9 cellular contexts compared by ENCODE assay signal in the genomic region with DNA sequence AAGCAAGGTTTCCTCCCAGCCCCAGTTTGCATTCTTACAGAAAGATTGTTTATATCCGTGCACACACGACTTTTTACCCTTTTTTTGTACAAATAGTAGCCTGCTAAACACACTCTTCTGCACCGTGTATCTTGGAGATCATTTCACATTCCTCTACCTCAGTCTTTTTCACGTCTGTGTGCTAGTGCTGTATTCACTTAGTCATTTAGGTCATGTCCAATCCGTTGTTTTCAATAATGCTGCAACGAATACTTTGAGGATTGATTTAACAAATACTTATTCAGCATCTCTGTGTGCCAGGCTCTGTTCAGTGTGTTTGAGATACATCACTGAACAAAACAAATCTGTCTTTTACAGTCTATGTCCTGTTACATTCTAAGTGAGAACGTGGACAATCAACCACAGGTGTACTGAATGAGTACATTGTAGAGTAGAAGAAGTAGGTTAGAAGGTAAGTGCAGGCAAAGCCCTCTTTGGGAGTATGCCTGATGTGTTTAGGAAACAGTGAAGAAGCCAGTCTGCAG. TPM values are rescaled to one million over a fixed set of nuclear protein-coding genes. Genes with fewer than 3 reads are reported as not detected.
DNase-seq lines count a peak whose midpoint lies in the region; ATAC-seq, FAIRE-seq and TF ChIP-seq lines count a peak whose summit lies in the region.
"Had no signal": no experiment of that assay in that cellular context is flagged by ENCODE, and none has a peak within 500 bp of the region (broad histone marks: within the 10 kb centered on the region; RNA-seq: fewer than 3 reads in every experiment).

No MANE protein-coding gene starts in this region.

- WGBS in mesendoderm (ENCODE audit: extremely low coverage, insufficient coverage, low lambda C conversion rate), result no CpG with 5 or more reads among the region's 7 CpGs
- WGBS in aorta, 2 donors, result 4 to 6% methylated on average over 7 of the region's 7 CpGs

- peak overlapping the region; percentile 71 for H3K9ac ChIP-seq in mesendoderm (ENCODE audit: low read length)

- ATAC-seq in Right ventricle myocardium inferior (no peak), aorta (ENCODE audit: low FRiP score) (no peak), GM21576 (IDR thresholded peaks at IDR 0.05; ENCODE audit: unreplicated experiment) (no peak)

- peak overlapping the region; percentile 94 for H3K4me2 ChIP-seq in mesendoderm (ENCODE audit: low read length)

- no peak overlapping the region for H3K18ac ChIP-seq in mesendoderm (ENCODE audit: low read length)

- no peak overlapping the region for H3K23ac ChIP-seq in mesendoderm (ENCODE audit: low read length)

- H3K9me3 Mint-ChIP-seq in brain, result peaks cover 0 to 2% (median 0%) of the 10 kb centered on the region in 5 experiments

- no peak for FAIRE-seq in RCC 7860 (lab: Jason Lieb, UNC)

- intact Hi-C loops in left ventricle myocardium inferior (cut with micrococcal nuclease), result no loop called here
- intact Hi-C loops in Right ventricle myocardium inferior (cut with DNase I), result loop anchor here (2.0 to 5.0 kb wide), 2 partner anchors 66 to 143 kb away; a partner anchor contains a TSS
- intact Hi-C loops in aorta (cut with DNase I), result loop anchor here in 1 of 2 donors (5.0 kb wide), 1 partner anchor 68 kb away; no protein-coding TSS in a partner anchor

- no peaks in the 10 kb centered on the region for H3K79me2 ChIP-seq in mesendoderm (ENCODE audit: control insufficient read depth, insufficient read depth, low read length)

- H3K27ac Mint-ChIP-seq in brain, result peak overlapping the region; percentile 84 to 98 (median 89)

- TF ChIP-seq CTCF in left ventricle myocardium inferior (IDR thresholded peaks at IDR 0.05; ENCODE audit: borderline replicate concordance), result no peak
- no peak for TF ChIP-seq CTCF in brain (conservative IDR thresholded peaks at IDR 0.05)

- H3K27me3 Mint-ChIP-seq in brain, result peaks cover 4% of the 10 kb centered on the region

- peaks cover 18% of the 10 kb centered on the region for H3K4me1 Mint-ChIP-seq in brain

- H3K9me3 ChIP-seq in left ventricle myocardium inferior (replicated peaks) (no peaks in the 10 kb centered on the region), aorta (ENCODE audit: control insufficient read depth, low read length) (no peaks in the 10 kb centered on the region)

- H3K4ac ChIP-seq in mesendoderm (ENCODE audit: low read depth, low read length), result no peak overlapping the region

- no peak overlapping the region for H2AK5ac ChIP-seq in mesendoderm (ENCODE audit: low read length)

- H2BK15ac ChIP-seq in mesendoderm (replicated peaks; ENCODE audit: low read depth), result no peak overlapping the region

- peaks cover 14% of the 10 kb centered on the region for H3K36me3 Mint-ChIP-seq in brain

- H2BK5ac ChIP-seq in mesendoderm (ENCODE audit: low read length), result no peak overlapping the region

- no peaks in the 10 kb centered on the region for H3K79me1 ChIP-seq in mesendoderm (ENCODE audit: low read length)

- H3K27ac ChIP-seq in left ventricle myocardium inferior (replicated peaks) (peak overlapping the region; percentile 92), mesendoderm (ENCODE audit: low read depth, low read length) (no peak overlapping the region), aorta (ENCODE audit: low read depth in 1 of 2, low read length in 2 of 2) (no peak overlapping the region)

- H3K56ac ChIP-seq in mesendoderm (ENCODE audit: low read length), result peak overlapping the region; percentile 94

- H3K27me3 ChIP-seq in left ventricle myocardium inferior (ENCODE audit: low read depth) (no peaks in the 10 kb centered on the region), mesendoderm (ENCODE audit: insufficient read depth, low read length, poor library complexity) (no peaks in the 10 kb centered on the region), aorta (ENCODE audit: control insufficient read depth in 1 of 2, insufficient read depth in 2 of 2, low read length in 1 of 2) (no peaks in the 10 kb centered on the region)

- peaks cover 21% of the 10 kb centered on the region for H3K36me3 ChIP-seq in left ventricle myocardium inferior
- H3K36me3 ChIP-seq in mesendoderm (ENCODE audit: control insufficient read depth, insufficient read depth, low read length), result no peaks in the 10 kb centered on the region
- no peaks in the 10 kb centered on the region for H3K36me3 ChIP-seq in aorta (ENCODE audit: control insufficient read depth in 1 of 2, insufficient read depth in 2 of 2, low read length in 1 of 2)

- H4K5ac ChIP-seq in mesendoderm (ENCODE audit: low read length), result no peak overlapping the region

- H3K4me1 ChIP-seq in left ventricle myocardium inferior (peaks cover 52% of the 10 kb centered on the region), mesendoderm (ENCODE audit: control insufficient read depth, low read depth, low read length) (peaks cover 2% of the 10 kb centered on the region), aorta (ENCODE audit: control insufficient read depth in 1 of 2, insufficient read depth in 2 of 2, low read length in 2 of 2) (no peaks in the 10 kb centered on the region)

- H2BK120ac ChIP-seq in mesendoderm (ENCODE audit: low read depth, low read length), result no peak overlapping the region

- H3K4me3 ChIP-seq in left ventricle myocardium inferior (peak overlapping the region; percentile 93), mesendoderm (ENCODE audit: low read length) (no peak overlapping the region), aorta (ENCODE audit: low read length in 2 of 2) (peak overlapping the region; percentile 5 to 53)

- peak overlapping the region; percentile 90 to 97 (median 91) for H3K4me3 Mint-ChIP-seq in brain

- DNase-seq in left ventricle myocardium inferior (no peak), Right ventricle myocardium inferior (ENCODE audit: missing footprints) (no peak), mesendoderm (no peak), aorta (no peak), GM19238 (ENCODE audit: insufficient read length, low spot score) (no peak), RCC 7860 (ENCODE audit: low spot score) (no peak)
- DNase-seq: stimulated activated CD4-positive, alpha-beta T cell treated with anti-CD3 and anti-CD28 coated beads, Interleukin-2, amount 100 ng/mL, for 48 hours had no signal

- no peak overlapping the region for H4K8ac ChIP-seq in mesendoderm (ENCODE audit: low read depth, low read length)

RNA-seq across cellular contexts. Expression of a gene that starts 0.9 kb away (rescaled TPM):
- total RNA-seq in left ventricle myocardium inferior (12.1 TPM), Right ventricle myocardium inferior (12.6 TPM), aorta (10 to 100 TPM in 1 of 2 donors, 1 to 10 TPM in 1; 9.6 to 12.6 TPM)
- polyA plus RNA-seq in brain (ENCODE audit: insufficient read depth, low read depth, low replicate concordance) (7.7 TPM), aorta (10 to 100 TPM in 1 of 2 donors, 1 to 10 TPM in 1; 7.0 to 10.5 TPM)
- polyA plus RNA-seq in mesendoderm (2013, experiment 1 of 2), result 5.6 TPM
- 6.4 TPM for polyA plus RNA-seq in mesendoderm (2013, experiment 2 of 2)

RNA-seq across cellular contexts. Expression of a gene that starts 9.8 kb away (rescaled TPM):
- total RNA-seq in left ventricle myocardium inferior, result 3.8 TPM
- total RNA-seq in Right ventricle myocardium inferior, result 5.8 TPM
- 1.2 TPM for polyA plus RNA-seq in brain (ENCODE audit: insufficient read depth, low read depth, low replicate concordance)
- polyA plus RNA-seq in mesendoderm (2013, experiment 1 of 2), result 4.7 TPM
- polyA plus RNA-seq in mesendoderm (2013, experiment 2 of 2), result 3.4 TPM
- total RNA-seq in aorta, result 10 to 100 TPM in 1 of 2 donors, 1 to 10 TPM in 1; 6.7 to 11.1 TPM
- polyA plus RNA-seq in aorta, result 10 to 100 TPM; 14.3 to 51.8 TPM

RNA-seq across cellular contexts. Expression of a gene that starts 54.5 kb away (rescaled TPM):
- total RNA-seq in left ventricle myocardium inferior, result 13.6 TPM
- 14.4 TPM for total RNA-seq in Right ventricle myocardium inferior
- 11.0 TPM for polyA plus RNA-seq in brain (ENCODE audit: insufficient read depth, low read depth, low replicate concordance)
- polyA plus RNA-seq in mesendoderm (2013, experiment 1 of 2), result 3.0 TPM
- polyA plus RNA-seq in mesendoderm (2013, experiment 2 of 2), result 2.9 TPM
- 10 to 100 TPM; 38.2 to 44.1 TPM for total RNA-seq in aorta
- 10 to 100 TPM; 13.6 to 17.0 TPM for polyA plus RNA-seq in aorta
